Comparison of ENCODE assay signal across 9 cellular contexts in genomic region chr1:46643368-46643775, GRCh38. TPM values are rescaled to one million over a fixed set of nuclear protein-coding genes. Genes with fewer than 3 reads are reported as not detected.
A peak's percentile ranks its signal among the peaks of the same experiment; 100 is the strongest.
DNase-seq lines count a peak whose midpoint lies in the region; ATAC-seq, FAIRE-seq and TF ChIP-seq lines count a peak whose summit lies in the region.
"Had no signal": no experiment of that assay in that cellular context is flagged by ENCODE, and none has a peak within 500 bp of the region (broad histone marks: within the 10 kb centered on the region; RNA-seq: fewer than 3 reads in every experiment).

No MANE protein-coding gene starts in this region.

- intact Hi-C loops in MCF 10A (cut with micrococcal nuclease) = no loop called here
- intact Hi-C loops in breast epithelium (cut with DNase I; ENCODE audit: low total_unique reads) = no loop called here
- intact Hi-C loops in CD8-positive, alpha-beta T cell (cut with DNase I, micrococcal nuclease) = no loop called here

- no peaks in the 10 kb centered on the region for H3K27me3 Mint-ChIP-seq in MCF 10A (ENCODE audit: insufficient read depth, unreplicated experiment)
- no peaks in the 10 kb centered on the region for H3K27me3 Mint-ChIP-seq in CD8-positive, alpha-beta T cell (ENCODE audit: low read depth)
- H3K27me3 Mint-ChIP-seq: naive thymus-derived CD8-positive, alpha-beta T cell had no signal

- H3K4me1 ChIP-seq in breast epithelium = no peaks in the 10 kb centered on the region
- H3K4me1 ChIP-seq in CD8-positive, alpha-beta T cell (ENCODE audit: insufficient read depth, low read length) = no peaks in the 10 kb centered on the region

- POLR2A ChIA-PET in MCF 10A (lab: Yijun Ruan, JAX) = interaction anchor here (0.7 to 3.6 kb wide), 12 partner anchors 11 to 303 kb away, joined by 3 to 23 read pairs (median 5); partner anchors contain the start of genes ATPAF1, EFCAB14, MKNK1 and MOB3C
- POLR2A ChIA-PET in CD8-positive, alpha-beta T cell (lab: Charles Lee) = no interaction called here

- no peak for FAIRE-seq in urothelium cell line (lab: Jason Lieb, UNC)

- H3K36me3 Mint-ChIP-seq in MCF 10A (ENCODE audit: insufficient read depth, unreplicated experiment) = peaks cover 19% of the 10 kb centered on the region
- peaks cover 61% of the 10 kb centered on the region for H3K36me3 Mint-ChIP-seq in CD8-positive, alpha-beta T cell

- no peaks in the 10 kb centered on the region for H3K9me3 Mint-ChIP-seq in MCF 10A (ENCODE audit: unreplicated experiment)
- no peaks in the 10 kb centered on the region for H3K9me3 Mint-ChIP-seq in CD8-positive, alpha-beta T cell
- H3K9me3 Mint-ChIP-seq: naive thymus-derived CD8-positive, alpha-beta T cell had no signal

- no peak overlapping the region for H3K27ac Mint-ChIP-seq in MCF 10A (ENCODE audit: low read depth, unreplicated experiment)
- no peak overlapping the region for H3K27ac Mint-ChIP-seq in CD8-positive, alpha-beta T cell
- H3K27ac Mint-ChIP-seq: naive thymus-derived CD8-positive, alpha-beta T cell had no signal

- H3K9me3 ChIP-seq in breast epithelium = no peaks in the 10 kb centered on the region
- H3K9me3 ChIP-seq in CD8-positive, alpha-beta T cell (ENCODE audit: low read length) = no peaks in the 10 kb centered on the region

- CTCF ChIA-PET in MCF 10A (lab: Yijun Ruan, JAX) = interaction anchor here (0.6 to 1.1 kb wide), 6 partner anchors 12 to 81 kb away, joined by 3 to 5 read pairs (median 3); partner anchors contain the start of gene MOB3C
- CTCF ChIA-PET in CD8-positive, alpha-beta T cell (lab: Charles Lee) = interaction anchor here (1.1 kb wide), 1 partner anchor 81 kb away, joined by 3 read pairs; no protein-coding TSS in a partner anchor

- H3K36me3 ChIP-seq in breast epithelium = no peaks in the 10 kb centered on the region
- H3K36me3 ChIP-seq in CD8-positive, alpha-beta T cell (ENCODE audit: insufficient read depth, low read length) = peaks cover 3% of the 10 kb centered on the region

- no TSS peak for BruUV-seq in MCF 10A (replicated peaks; lab: Mats Ljungman, UMichigan)

- H3K4me3 Mint-ChIP-seq in MCF 10A (ENCODE audit: unreplicated experiment) = no peak overlapping the region
- no peak overlapping the region for H3K4me3 Mint-ChIP-seq in CD8-positive, alpha-beta T cell
- H3K4me3 Mint-ChIP-seq: naive thymus-derived CD8-positive, alpha-beta T cell had no signal

- TF ChIP-seq CTCF in MCF 10A (IDR thresholded peaks at IDR 0.05; ENCODE audit: unreplicated experiment) (no peak), breast epithelium (IDR thresholded peaks at IDR 0.05) (no peak)
- no peak for TF ChIP-seq CTCF in CD8-positive, alpha-beta T cell (IDR thresholded peaks at IDR 0.05)

- no peak for TF ChIP-seq POLR2A in breast epithelium (IDR thresholded peaks at IDR 0.05)

- H3K27ac ChIP-seq in breast epithelium = peak overlapping the region in 1 of 2 donors; percentile 11
- H3K27ac ChIP-seq in CD8-positive, alpha-beta T cell (ENCODE audit: low read depth, low read length) = no peak overlapping the region

- ATAC-seq in GM19452 (IDR thresholded peaks at IDR 0.05; ENCODE audit: unreplicated experiment) (no peak), HG02798 (IDR thresholded peaks at IDR 0.05; ENCODE audit: poor library complexity, unreplicated experiment) (no peak)
- ATAC-seq in CD8-positive, alpha-beta T cell = no peak
- ATAC-seq: naive thymus-derived CD8-positive, alpha-beta T cell had no signal

- DNase-seq in MCF 10A (ENCODE audit: unreplicated experiment) (peak; percentile 78), breast epithelium (ENCODE audit: low spot score in 2 of 2) (no peak), SHP77 (lab: John Stamatoyannopoulos, UW) (peak; percentile 57 to 76), glomerular endothelial cell (ENCODE audit: extremely low read depth, low read depth, low spot score) (peak; percentile 18), urothelium cell line (ENCODE audit: low spot score) (peak; percentile 54)
- no peak for DNase-seq in CD8-positive, alpha-beta T cell
- DNase-seq: naive thymus-derived CD8-positive, alpha-beta T cell had no signal

- H3K4me3 ChIP-seq in breast epithelium = no peak overlapping the region
- H3K4me3 ChIP-seq in CD8-positive, alpha-beta T cell (ENCODE audit: low read depth, low read length) = no peak overlapping the region

- H3K27me3 ChIP-seq in breast epithelium = no peaks in the 10 kb centered on the region
- no peaks in the 10 kb centered on the region for H3K27me3 ChIP-seq in CD8-positive, alpha-beta T cell (ENCODE audit: insufficient read depth, low read length)

- peaks cover 23% of the 10 kb centered on the region for H3K4me1 Mint-ChIP-seq in MCF 10A (ENCODE audit: insufficient read depth, unreplicated experiment)
- no peaks in the 10 kb centered on the region for H3K4me1 Mint-ChIP-seq in CD8-positive, alpha-beta T cell (ENCODE audit: low read depth)

RNA-seq across cellular contexts. Expression of gene ATPAF1, which starts 24.8 kb away (rescaled TPM):
- total RNA-seq in MCF 10A (2022) (43.2 and 44.1 TPM in 2 replicates), breast epithelium (10 to 100 TPM; 42.3 to 68.8 (median 44.8) TPM), glomerular endothelial cell (20.1 and 20.8 TPM in 2 replicates)
- total RNA-seq in CD8-positive, alpha-beta T cell = 10 to 100 TPM in 1 of 2 experiments, 1 to 10 TPM in 1; 8.3 to 10.5 TPM

RNA-seq across cellular contexts. Expression of gene MOB3C, which starts 26.8 kb away (rescaled TPM):
- total RNA-seq in MCF 10A (2022) = 5.8 and 5.9 TPM in 2 replicates
- total RNA-seq in breast epithelium = 10 to 100 TPM; 10.5 to 14.5 (median 14.1) TPM
- 5.7 and 15.2 TPM in 2 replicates for total RNA-seq in glomerular endothelial cell
- 1 to 10 TPM; 8.0 to 8.6 TPM for total RNA-seq in CD8-positive, alpha-beta T cell

RNA-seq across cellular contexts. Expression of gene TEX38, which starts 28.3 kb away (rescaled TPM):
- not detected in 2 replicates for total RNA-seq in MCF 10A (2022)
- total RNA-seq in breast epithelium = not detected
- not detected in 2 replicates for total RNA-seq in glomerular endothelial cell
- not detected for total RNA-seq in CD8-positive, alpha-beta T cell
- total RNA-seq: naive thymus-derived CD8-positive, alpha-beta T cell had no signal

RNA-seq across cellular contexts. Expression of gene MKNK1, which starts 39.3 kb away (rescaled TPM):
- total RNA-seq in MCF 10A (2022) (25.6 and 33.7 TPM in 2 replicates), breast epithelium (10 to 100 TPM; 34.7 to 51.5 (median 47.2) TPM), glomerular endothelial cell (23.0 and 25.4 TPM in 2 replicates)
- total RNA-seq in CD8-positive, alpha-beta T cell = 10 to 100 TPM; 30.3 to 30.6 TPM

Comparison
In these comparisons a context has a peak if more than half of its experiments do, and no peak if none do; other contexts are left out.
1. DNase-seq: peak in MCF 10A (single experiment), SHP77 (2 of 2), glomerular endothelial cell (single experiment) and urothelium cell line (single experiment); none in breast epithelium (0 of 2) and CD8-positive, alpha-beta T cell (0 of 7).